In genomic region chr6:169097336-169098052, GRCh38 we compare ENCODE assay signal across 12 cellular contexts.
A peak's percentile ranks its signal among the peaks of the same experiment; 100 is the strongest.
DNase-seq lines count a peak whose midpoint lies in the region; ATAC-seq and TF ChIP-seq lines count a peak whose summit lies in the region.
"Had no signal": no experiment of that assay in that cellular context is flagged by ENCODE, and none has a peak within 500 bp of the region (broad histone marks: within the 10 kb centered on the region; RNA-seq: fewer than 3 reads in every experiment).

No MANE protein-coding gene starts in this region.

- no peak overlapping the region for H3K9ac ChIP-seq in parathyroid adenoma

- H3K4me1 ChIP-seq in SJCRH30 (peaks cover 54% of the 10 kb centered on the region), parathyroid adenoma (peaks cover 61% of the 10 kb centered on the region), mucosa of descending colon (ENCODE audit: low read depth) (no peaks in the 10 kb centered on the region)
- no peaks in the 10 kb centered on the region for H3K4me1 ChIP-seq in CD8-positive, alpha-beta memory T cell (ENCODE audit: insufficient read depth, low read length)
- H3K4me1 ChIP-seq: Caco-2 had no signal

- peak overlapping the region; percentile 69 for H2AFZ ChIP-seq in parathyroid adenoma

- CTCF ChIA-PET in CD8-positive, alpha-beta memory T cell (lab: Charles Lee) = no interaction called here

- TF ChIP-seq CTCF in fibroblast of the aortic adventitia (IDR thresholded peaks at IDR 0.05; ENCODE audit: insufficient read depth, low read length) = no peak
- TF ChIP-seq CTCF in parathyroid adenoma (IDR thresholded peaks at IDR 0.05) = no peak
- no peak for TF ChIP-seq CTCF in mucosa of descending colon (IDR thresholded peaks at IDR 0.05)

- peak; percentile 100 for DNase-seq in EH (ENCODE audit: low read depth)
- peak; percentile 89 to 92 for DNase-seq in SJCRH30
- DNase-seq in fibroblast of the aortic adventitia (ENCODE audit: low read depth) = peak; percentile 97
- no peak for DNase-seq in mucosa of descending colon
- no peak for DNase-seq in CD8-positive, alpha-beta memory T cell
- DNase-seq in KBM-7 = no peak
- no peak for DNase-seq in NCI-H446 treated with DMSO at 0.1 percent for 48 hours (lab: John Stamatoyannopoulos, UW)
- DNase-seq: aorta, Caco-2, NCI-H748 treated with DMSO at 0.1 percent for 48 hours had no signal

- H3K4me3 ChIP-seq in SJCRH30 = no peak overlapping the region
- H3K4me3 ChIP-seq in fibroblast of the aortic adventitia (ENCODE audit: low read depth, low read length) = no peak overlapping the region
- no peak overlapping the region for H3K4me3 ChIP-seq in parathyroid adenoma (ENCODE audit: low read depth, low read length)
- no peak overlapping the region for H3K4me3 ChIP-seq in mucosa of descending colon
- H3K4me3 ChIP-seq in CD8-positive, alpha-beta memory T cell (ENCODE audit: low read length) = no peak overlapping the region

- H3K36me3 ChIP-seq in SJCRH30 (no peaks in the 10 kb centered on the region), parathyroid adenoma (ENCODE audit: control insufficient read depth, insufficient read depth, low read length) (no peaks in the 10 kb centered on the region), mucosa of descending colon (ENCODE audit: low read depth) (no peaks in the 10 kb centered on the region)
- H3K36me3 ChIP-seq in CD8-positive, alpha-beta memory T cell (ENCODE audit: insufficient read depth, low read length) = no peaks in the 10 kb centered on the region

- H3K36me3 Mint-ChIP-seq in CD8-positive, alpha-beta memory T cell = no peaks in the 10 kb centered on the region

- ATAC-seq in mucosa of descending colon = no peak

- H3K9me3 Mint-ChIP-seq in CD8-positive, alpha-beta memory T cell = peaks cover 0 to 4% (median 0%) of the 10 kb centered on the region in 5 donors

- POLR2A ChIA-PET in CD8-positive, alpha-beta memory T cell (lab: Charles Lee) = no interaction called here

- peaks cover 6 to 38% of the 10 kb centered on the region in 2 donors for H3K27me3 Mint-ChIP-seq in CD8-positive, alpha-beta memory T cell

- no peaks in the 10 kb centered on the region for H3K4me1 Mint-ChIP-seq in CD8-positive, alpha-beta memory T cell

- H3K27ac ChIP-seq in SJCRH30 (peak overlapping the region; percentile 78), parathyroid adenoma (peak overlapping the region; percentile 73)
- H3K27ac ChIP-seq in CD8-positive, alpha-beta memory T cell (ENCODE audit: low read depth, low read length) = no peak overlapping the region

- intact Hi-C loops in mucosa of descending colon (cut with DNase I, micrococcal nuclease) = no loop called here

- H3K79me2 ChIP-seq in parathyroid adenoma = no peaks in the 10 kb centered on the region

- no peak overlapping the region for H3K27ac Mint-ChIP-seq in CD8-positive, alpha-beta memory T cell
- H3K27ac Mint-ChIP-seq: T-helper 2 cell treated with Interferon-gamma antibody and Interleukin-4, amounts not matched to agents 5 μg/mL and 100 μg/mL, for 36 hours had no signal

- no peak overlapping the region for H3K4me3 Mint-ChIP-seq in CD8-positive, alpha-beta memory T cell
- H3K4me3 Mint-ChIP-seq: T-helper 2 cell treated with Interferon-gamma antibody and Interleukin-4, amounts not matched to agents 5 μg/mL and 100 μg/mL, for 36 hours had no signal

- H3K9me3 ChIP-seq in SJCRH30 (replicated peaks) (no peaks in the 10 kb centered on the region; the same call in 1 of the 2 replicates), parathyroid adenoma (ENCODE audit: control insufficient read depth, low read length) (no peaks in the 10 kb centered on the region), mucosa of descending colon (no peaks in the 10 kb centered on the region)
- H3K9me3 ChIP-seq in CD8-positive, alpha-beta memory T cell (ENCODE audit: low read length) = no peaks in the 10 kb centered on the region
- H3K9me3 ChIP-seq: Caco-2 had no signal

- H3K27me3 ChIP-seq in SJCRH30 (no peaks in the 10 kb centered on the region), parathyroid adenoma (ENCODE audit: control insufficient read depth, insufficient read depth, low read length) (no peaks in the 10 kb centered on the region)
- no peaks in the 10 kb centered on the region for H3K27me3 ChIP-seq in CD8-positive, alpha-beta memory T cell (ENCODE audit: insufficient read depth, low read length, poor library complexity, severe bottlenecking)

- in situ Hi-C loops in KBM-7 (cut with MboI; ENCODE audit: low pct_unique_long_range_greater_than_20kb, low sequenced_read_pairs) = no loop called here

- H3K4me2 ChIP-seq in parathyroid adenoma (ENCODE audit: low read length) = no peak overlapping the region

Comparison
In these comparisons a context has a peak if more than half of its experiments do, and no peak if none do; other contexts are left out.
1. DNase-seq: peak in EH (single experiment), SJCRH30 (2 of 2) and fibroblast of the aortic adventitia (single experiment); none in mucosa of descending colon (0 of 3), CD8-positive, alpha-beta memory T cell (0 of 5), KBM-7 (single experiment) and NCI-H446 treated with DMSO at 0.1 percent for 48 hours (single experiment).